9 cellular contexts compared by ENCODE assay signal in genomic region chr3:106635271-106635670, GRCh38.
DNase-seq lines count a peak whose midpoint lies in the region; ATAC-seq and TF ChIP-seq lines count a peak whose summit lies in the region.
"Had no signal": no experiment of that assay in that cellular context is flagged by ENCODE, and none has a peak within 500 bp of the region (broad histone marks: within the 10 kb centered on the region; RNA-seq: fewer than 3 reads in every experiment).

No MANE protein-coding gene starts in this region.

- H3K27me3 ChIP-seq in psoas muscle (ENCODE audit: insufficient read depth in 3 of 3, low read length in 2 of 3), result no peaks in the 10 kb centered on the region
- H3K27me3 ChIP-seq: neutrophil had no signal

- WGBS in psoas muscle, 3 donors, result 36 to 55% (median 38%) methylated on average over 3 of the region's 3 CpGs

- peak; percentile 50 for DNase-seq in T1000 (lab: John Stamatoyannopoulos, UW)
- DNase-seq in myocyte (ENCODE audit: low read depth), result peak; percentile 62
- DNase-seq in NCI-H1694 (lab: John Stamatoyannopoulos, UW), result no peak
- DNase-seq in superior temporal gyrus (ENCODE audit: extremely low spot score), result no peak
- no peak for DNase-seq in activated CD4-positive, alpha-beta T cell treated with anti-CD3 and anti-CD28 coated beads, Interleukin-2, amount 50 U/mL, for 48 hours
- DNase-seq in psoas muscle, result no peak

- no peaks in the 10 kb centered on the region for H3K36me3 ChIP-seq in psoas muscle (ENCODE audit: insufficient read depth in 1 of 2, low read depth in 1 of 2)
- H3K36me3 ChIP-seq: neutrophil had no signal

- no peak overlapping the region for H3K27ac ChIP-seq in psoas muscle
- H3K27ac ChIP-seq: neutrophil had no signal

- ATAC-seq in GM18511 (IDR thresholded peaks at IDR 0.05; ENCODE audit: unreplicated experiment), result peak; percentile 75
- ATAC-seq in HG02981 (IDR thresholded peaks at IDR 0.05; ENCODE audit: unreplicated experiment), result peak; percentile 50
- ATAC-seq in psoas muscle, result no peak

- H3K4me3 ChIP-seq in psoas muscle, result no peak overlapping the region

- intact Hi-C loops in psoas muscle (cut with DNase I), result no loop called here

- no peaks in the 10 kb centered on the region for H3K9me3 ChIP-seq in psoas muscle
- H3K9me3 ChIP-seq: neutrophil had no signal

- no peak for TF ChIP-seq CTCF in psoas muscle (IDR thresholded peaks at IDR 0.05)

- H3K4me1 ChIP-seq in psoas muscle, result no peaks in the 10 kb centered on the region

Comparison
In these comparisons a context has a peak if more than half of its experiments do, and no peak if none do; other contexts are left out.
1. ATAC-seq: peak in GM18511 (single experiment) and HG02981 (single experiment); none in psoas muscle (0 of 4).
2. DNase-seq: peak in T1000 (single experiment) and myocyte (single experiment); none in NCI-H1694 (single experiment), superior temporal gyrus (single experiment), activated CD4-positive, alpha-beta T cell treated with anti-CD3 and anti-CD28 coated beads, Interleukin-2, amount 50 U/mL, for 48 hours (0 of 2) and psoas muscle (0 of 2).